Comparison of ENCODE assay signal across 9 cellular contexts in genomic region chr7:18505870-18506460, GRCh38. TPM values are rescaled to one million over a fixed set of nuclear protein-coding genes. Genes with fewer than 3 reads are reported as not detected.
DNase-seq lines count a peak whose midpoint lies in the region; ATAC-seq and TF ChIP-seq lines count a peak whose summit lies in the region.
"Had no signal": no experiment of that assay in that cellular context is flagged by ENCODE, and none has a peak within 500 bp of the region (broad histone marks: within the 10 kb centered on the region; RNA-seq: fewer than 3 reads in every experiment).

No MANE protein-coding gene starts in this region.

- H3K4me1 Mint-ChIP-seq in activated CD8-positive, alpha-beta T cell treated with anti-CD3 and anti-CD28 coated beads for 36 hours (ENCODE audit: low read depth) = peaks cover 4% of the 10 kb centered on the region
- peaks cover 3% of the 10 kb centered on the region for H3K4me1 Mint-ChIP-seq in activated CD8-positive, alpha-beta T cell treated with anti-CD3 and anti-CD28 coated beads, Interleukin-2, amount 10 ng/mL, durations not matched to agents 7 days and 5 days (ENCODE audit: low read depth)

- intact Hi-C loops in activated CD8-positive, alpha-beta T cell treated with anti-CD3 and anti-CD28 coated beads for 36 hours (cut with micrococcal nuclease) = no loop called here

- ATAC-seq in activated CD8-positive, alpha-beta T cell treated with anti-CD3 and anti-CD28 coated beads for 36 hours = no peak
- no peak for ATAC-seq in activated CD8-positive, alpha-beta T cell treated with anti-CD3 and anti-CD28 coated beads, Interleukin-2, amount 10 ng/mL, durations not matched to agents 7 days and 5 days
- ATAC-seq in HG03108 (IDR thresholded peaks at IDR 0.05; ENCODE audit: unreplicated experiment) (peak; percentile 48), thoracic aorta (ENCODE audit: insufficient number of reproducible peaks, low FRiP score, low read depth) (no peak)

- H3K9me3 Mint-ChIP-seq in activated CD8-positive, alpha-beta T cell treated with anti-CD3 and anti-CD28 coated beads for 36 hours = no peaks in the 10 kb centered on the region
- no peaks in the 10 kb centered on the region for H3K9me3 Mint-ChIP-seq in activated CD8-positive, alpha-beta T cell treated with anti-CD3 and anti-CD28 coated beads, Interleukin-2, amount 10 ng/mL, durations not matched to agents 7 days and 5 days (ENCODE audit: insufficient read depth)

- no peak overlapping the region for H3K4me3 ChIP-seq in astrocyte of the spinal cord (ENCODE audit: low read depth, low read length)
- peak overlapping the region; percentile 4 for H3K4me3 ChIP-seq in thoracic aorta

- H3K27me3 Mint-ChIP-seq in activated CD8-positive, alpha-beta T cell treated with anti-CD3 and anti-CD28 coated beads for 36 hours = no peaks in the 10 kb centered on the region
- H3K27me3 Mint-ChIP-seq in activated CD8-positive, alpha-beta T cell treated with anti-CD3 and anti-CD28 coated beads, Interleukin-2, amount 10 ng/mL, durations not matched to agents 7 days and 5 days (ENCODE audit: low read depth) = no peaks in the 10 kb centered on the region

- no peaks in the 10 kb centered on the region for H3K27me3 ChIP-seq in thoracic aorta (replicated peaks; ENCODE audit: insufficient read depth)

- H3K27ac ChIP-seq in thoracic aorta = peak overlapping the region; percentile 52 to 63

- H3K4me1 ChIP-seq in thoracic aorta (ENCODE audit: control insufficient read depth in 1 of 2, low read depth in 2 of 2) = peaks cover 23 to 62% of the 10 kb centered on the region in 2 donors

- POLR2A ChIA-PET in activated CD8-positive, alpha-beta T cell treated with anti-CD3 and anti-CD28 coated beads for 36 hours (lab: Charles Lee) = no interaction called here
- POLR2A ChIA-PET in activated CD8-positive, alpha-beta T cell treated with anti-CD3 and anti-CD28 coated beads, Interleukin-2, amount 10 ng/mL, durations not matched to agents 7 days and 5 days (lab: Charles Lee) = no interaction called here

- H3K27ac Mint-ChIP-seq in activated CD8-positive, alpha-beta T cell treated with anti-CD3 and anti-CD28 coated beads for 36 hours = peak overlapping the region; percentile 46
- no peak overlapping the region for H3K27ac Mint-ChIP-seq in activated CD8-positive, alpha-beta T cell treated with anti-CD3 and anti-CD28 coated beads, Interleukin-2, amount 10 ng/mL, durations not matched to agents 7 days and 5 days

- CTCF ChIA-PET in activated CD8-positive, alpha-beta T cell treated with anti-CD3 and anti-CD28 coated beads for 36 hours (lab: Charles Lee) = interaction anchor here (1.5 kb wide), 1 partner anchor 9 kb away, joined by 6 read pairs; no protein-coding TSS in a partner anchor
- CTCF ChIA-PET in activated CD8-positive, alpha-beta T cell treated with anti-CD3 and anti-CD28 coated beads, Interleukin-2, amount 10 ng/mL, durations not matched to agents 7 days and 5 days (lab: Charles Lee) = no interaction called here

- in situ Hi-C loops in astrocyte of the spinal cord (cut with HindIII; ENCODE audit: low sequenced_read_pairs) = no loop called here

- no peak overlapping the region for H3K4me3 Mint-ChIP-seq in activated CD8-positive, alpha-beta T cell treated with anti-CD3 and anti-CD28 coated beads for 36 hours
- no peak overlapping the region for H3K4me3 Mint-ChIP-seq in activated CD8-positive, alpha-beta T cell treated with anti-CD3 and anti-CD28 coated beads, Interleukin-2, amount 10 ng/mL, durations not matched to agents 7 days and 5 days

- no peaks in the 10 kb centered on the region for H3K9me3 ChIP-seq in thoracic aorta

- no peaks in the 10 kb centered on the region for H3K36me3 ChIP-seq in thoracic aorta

- H3K36me3 Mint-ChIP-seq in activated CD8-positive, alpha-beta T cell treated with anti-CD3 and anti-CD28 coated beads for 36 hours (ENCODE audit: low read depth) = no peaks in the 10 kb centered on the region
- H3K36me3 Mint-ChIP-seq in activated CD8-positive, alpha-beta T cell treated with anti-CD3 and anti-CD28 coated beads, Interleukin-2, amount 10 ng/mL, durations not matched to agents 7 days and 5 days (ENCODE audit: low read depth) = no peaks in the 10 kb centered on the region

- DNase-seq in activated CD8-positive, alpha-beta T cell treated with anti-CD3 and anti-CD28 coated beads for 36 hours = no peak
- DNase-seq in activated CD8-positive, alpha-beta T cell treated with anti-CD3 and anti-CD28 coated beads, Interleukin-2, amount 10 ng/mL, durations not matched to agents 7 days and 5 days = no peak
- DNase-seq in astrocyte of the spinal cord (ENCODE audit: low read depth, low spot score) (peak; percentile 63), thoracic aorta (ENCODE audit: low spot score) (no peak), mucosa of gallbladder (ENCODE audit: low spot score) (no peak)
- no peak for DNase-seq in activated naive CD4-positive, alpha-beta T cell treated with anti-CD3 and anti-CD28 coated beads, Interleukin-2, amount 50 U/mL, for 16 hours
- DNase-seq in effector CD8-positive, alpha-beta T cell (lab: John Stamatoyannopoulos, UW) = no peak
- DNase-seq: NCI-H446 had no signal

- TF ChIP-seq CTCF in activated CD8-positive, alpha-beta T cell treated with anti-CD3 and anti-CD28 coated beads for 36 hours (IDR thresholded peaks at IDR 0.05) = no peak
- TF ChIP-seq CTCF in astrocyte of the spinal cord (IDR thresholded peaks at IDR 0.05; ENCODE audit: low read depth, low read length) (no peak), thoracic aorta (IDR thresholded peaks at IDR 0.05) (no peak)

RNA-seq across cellular contexts. Expression of gene HDAC9, which starts 10.4 kb away (rescaled TPM):
- total RNA-seq in activated CD8-positive, alpha-beta T cell treated with anti-CD3 and anti-CD28 coated beads for 36 hours = 1 to 10 TPM; 1.5 to 3.0 TPM
- total RNA-seq in activated CD8-positive, alpha-beta T cell treated with anti-CD3 and anti-CD28 coated beads, Interleukin-2, amount 10 ng/mL, durations not matched to agents 7 days and 5 days = 1 to 10 TPM in 1 of 2 experiments, under 1 TPM in 1; 0.92 to 1.4 TPM
- total RNA-seq in thoracic aorta (10 to 100 TPM; 64.1 to 81.6 TPM), mucosa of gallbladder (13.5 TPM)
